ENCODE assay signal across 26 cellular contexts in the genomic region with DNA sequence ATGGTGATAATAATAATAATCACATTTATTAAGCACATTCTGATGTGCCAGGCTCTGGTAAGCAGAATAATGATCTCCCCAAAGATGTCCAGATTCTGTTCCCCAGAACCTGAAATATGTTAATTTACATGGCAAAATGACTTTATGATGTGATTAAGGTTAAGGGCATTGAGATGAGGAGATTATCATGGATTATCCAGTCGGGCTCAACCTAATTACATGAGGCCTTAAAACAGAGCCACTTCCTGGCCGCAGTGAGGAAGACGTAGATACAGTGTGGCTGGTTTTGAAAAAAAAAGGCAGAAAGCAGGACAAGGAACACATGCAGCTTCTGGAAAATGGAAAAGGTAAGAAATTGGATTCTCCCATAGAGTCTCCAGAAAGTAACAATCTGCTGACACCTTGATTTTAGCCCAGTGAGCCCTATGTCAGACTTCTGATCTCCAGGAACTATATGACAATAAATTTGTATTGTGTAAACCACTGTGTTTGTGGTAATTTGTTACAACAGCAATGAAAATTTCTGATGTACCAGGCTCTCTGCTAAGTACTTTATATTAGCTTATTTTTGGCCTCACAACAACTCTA.
"Had no signal": no experiment of that assay in that cellular context is flagged by ENCODE, and none has a peak within 500 bp of the region (broad histone marks: within the 10 kb centered on the region; RNA-seq: fewer than 3 reads in every experiment).

No MANE protein-coding gene starts in this region.

- H3K27ac ChIP-seq: left lung, lower lobe of right lung, pancreas, prostate gland, tibial nerve, uterus had no signal

- DNase-seq: immature natural killer cell; kidney; left colon; left lung; lower lobe of right lung; mammary epithelial cell; mesenchymal stem cell; naive thymus-derived CD8-positive, alpha-beta T cell; nucleus accumbens; pancreas; posterior cingulate gyrus; retina; right cardiac atrium; sigmoid colon; small intestine; stimulated activated CD4-positive, alpha-beta T cell treated with anti-CD3 and anti-CD28 coated beads, Interleukin-1b, Interleukin-23, amount 100 ng/mL, for 48 hours; stimulated activated CD4-positive, alpha-beta T cell treated with anti-CD3 and anti-CD28 coated beads, Interleukin-2, amount 100 ng/mL, for 48 hours; stimulated activated CD4-positive, alpha-beta T cell treated with anti-CD3 and anti-CD28 coated beads, Interleukin-4, amount 100 ng/mL, for 4 hours; stimulated activated CD8-positive, alpha-beta memory T cell treated with anti-CD3 and anti-CD28 coated beads, Interleukin-4, amount 100 ng/mL, for 48 hours; stimulated activated naive CD4-positive, alpha-beta T cell treated with Interleukin-2 at 50 U/mL for 16 hours; stimulated activated naive CD8-positive, alpha-beta T cell treated with anti-CD3 and anti-CD28 coated beads, Interleukin-15, amount 100 ng/mL, for 72 hours; substantia nigra; uterus had no signal

- ATAC-seq: left colon; left lung; lower lobe of right lung; naive thymus-derived CD8-positive, alpha-beta T cell; pancreas; right cardiac atrium; stimulated activated memory B cell treated with anti-CD40 and anti-IgM and Interleukin-4, amounts not matched to agents 10 μg/mL and 1 μg/mL and 100 μg/mL, for 72 hours; stimulated activated naive CD8-positive, alpha-beta T cell treated with anti-CD3 and anti-CD28 coated beads, Interleukin-15, amount 100 ng/mL, for 72 hours had no signal

- H3K36me3 ChIP-seq: lower lobe of right lung, pancreas, prostate gland, sigmoid colon, uterus had no signal

- H3K27me3 ChIP-seq: left lung, pancreas, sigmoid colon, tibial nerve, uterus had no signal

- H3K4me1 ChIP-seq: left lung, lower lobe of right lung, pancreas, prostate gland, tibial nerve, uterus had no signal

- H3K4me3 ChIP-seq: left lung, lower lobe of right lung, pancreas, prostate gland, sigmoid colon, tibial nerve, uterus had no signal

- H3K9me3 ChIP-seq: lower lobe of right lung, pancreas, prostate gland, uterus had no signal
